Comparison of ENCODE assay signal across 1 cellular context in the genomic region with DNA sequence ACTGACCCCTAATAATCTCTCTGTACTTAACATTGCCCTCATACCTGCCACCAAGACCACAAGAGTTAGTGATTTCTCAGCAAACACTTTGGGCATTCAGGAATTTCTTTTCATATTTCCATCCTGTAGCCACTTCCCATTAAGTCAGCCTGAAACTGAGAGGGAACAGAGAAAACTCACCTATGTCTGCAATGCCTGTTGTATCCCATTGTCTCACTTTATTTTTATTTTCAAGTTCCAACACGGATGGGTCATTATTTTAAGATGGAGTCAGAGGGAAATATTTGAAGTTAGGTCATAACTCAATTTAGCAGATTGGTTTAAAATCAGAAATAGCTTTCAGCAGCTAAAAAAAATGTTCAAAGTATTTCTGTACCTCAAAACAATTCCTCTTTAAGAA.
TF ChIP-seq lines count a peak whose summit lies in the region.

No MANE protein-coding gene starts in this region.

TF ChIP-seq in GM23338, 12 proteins besides CTCF, POLR2A, EP300 and RAD21 (continued from another document):
- TF ChIP-seq, protein P1, sequence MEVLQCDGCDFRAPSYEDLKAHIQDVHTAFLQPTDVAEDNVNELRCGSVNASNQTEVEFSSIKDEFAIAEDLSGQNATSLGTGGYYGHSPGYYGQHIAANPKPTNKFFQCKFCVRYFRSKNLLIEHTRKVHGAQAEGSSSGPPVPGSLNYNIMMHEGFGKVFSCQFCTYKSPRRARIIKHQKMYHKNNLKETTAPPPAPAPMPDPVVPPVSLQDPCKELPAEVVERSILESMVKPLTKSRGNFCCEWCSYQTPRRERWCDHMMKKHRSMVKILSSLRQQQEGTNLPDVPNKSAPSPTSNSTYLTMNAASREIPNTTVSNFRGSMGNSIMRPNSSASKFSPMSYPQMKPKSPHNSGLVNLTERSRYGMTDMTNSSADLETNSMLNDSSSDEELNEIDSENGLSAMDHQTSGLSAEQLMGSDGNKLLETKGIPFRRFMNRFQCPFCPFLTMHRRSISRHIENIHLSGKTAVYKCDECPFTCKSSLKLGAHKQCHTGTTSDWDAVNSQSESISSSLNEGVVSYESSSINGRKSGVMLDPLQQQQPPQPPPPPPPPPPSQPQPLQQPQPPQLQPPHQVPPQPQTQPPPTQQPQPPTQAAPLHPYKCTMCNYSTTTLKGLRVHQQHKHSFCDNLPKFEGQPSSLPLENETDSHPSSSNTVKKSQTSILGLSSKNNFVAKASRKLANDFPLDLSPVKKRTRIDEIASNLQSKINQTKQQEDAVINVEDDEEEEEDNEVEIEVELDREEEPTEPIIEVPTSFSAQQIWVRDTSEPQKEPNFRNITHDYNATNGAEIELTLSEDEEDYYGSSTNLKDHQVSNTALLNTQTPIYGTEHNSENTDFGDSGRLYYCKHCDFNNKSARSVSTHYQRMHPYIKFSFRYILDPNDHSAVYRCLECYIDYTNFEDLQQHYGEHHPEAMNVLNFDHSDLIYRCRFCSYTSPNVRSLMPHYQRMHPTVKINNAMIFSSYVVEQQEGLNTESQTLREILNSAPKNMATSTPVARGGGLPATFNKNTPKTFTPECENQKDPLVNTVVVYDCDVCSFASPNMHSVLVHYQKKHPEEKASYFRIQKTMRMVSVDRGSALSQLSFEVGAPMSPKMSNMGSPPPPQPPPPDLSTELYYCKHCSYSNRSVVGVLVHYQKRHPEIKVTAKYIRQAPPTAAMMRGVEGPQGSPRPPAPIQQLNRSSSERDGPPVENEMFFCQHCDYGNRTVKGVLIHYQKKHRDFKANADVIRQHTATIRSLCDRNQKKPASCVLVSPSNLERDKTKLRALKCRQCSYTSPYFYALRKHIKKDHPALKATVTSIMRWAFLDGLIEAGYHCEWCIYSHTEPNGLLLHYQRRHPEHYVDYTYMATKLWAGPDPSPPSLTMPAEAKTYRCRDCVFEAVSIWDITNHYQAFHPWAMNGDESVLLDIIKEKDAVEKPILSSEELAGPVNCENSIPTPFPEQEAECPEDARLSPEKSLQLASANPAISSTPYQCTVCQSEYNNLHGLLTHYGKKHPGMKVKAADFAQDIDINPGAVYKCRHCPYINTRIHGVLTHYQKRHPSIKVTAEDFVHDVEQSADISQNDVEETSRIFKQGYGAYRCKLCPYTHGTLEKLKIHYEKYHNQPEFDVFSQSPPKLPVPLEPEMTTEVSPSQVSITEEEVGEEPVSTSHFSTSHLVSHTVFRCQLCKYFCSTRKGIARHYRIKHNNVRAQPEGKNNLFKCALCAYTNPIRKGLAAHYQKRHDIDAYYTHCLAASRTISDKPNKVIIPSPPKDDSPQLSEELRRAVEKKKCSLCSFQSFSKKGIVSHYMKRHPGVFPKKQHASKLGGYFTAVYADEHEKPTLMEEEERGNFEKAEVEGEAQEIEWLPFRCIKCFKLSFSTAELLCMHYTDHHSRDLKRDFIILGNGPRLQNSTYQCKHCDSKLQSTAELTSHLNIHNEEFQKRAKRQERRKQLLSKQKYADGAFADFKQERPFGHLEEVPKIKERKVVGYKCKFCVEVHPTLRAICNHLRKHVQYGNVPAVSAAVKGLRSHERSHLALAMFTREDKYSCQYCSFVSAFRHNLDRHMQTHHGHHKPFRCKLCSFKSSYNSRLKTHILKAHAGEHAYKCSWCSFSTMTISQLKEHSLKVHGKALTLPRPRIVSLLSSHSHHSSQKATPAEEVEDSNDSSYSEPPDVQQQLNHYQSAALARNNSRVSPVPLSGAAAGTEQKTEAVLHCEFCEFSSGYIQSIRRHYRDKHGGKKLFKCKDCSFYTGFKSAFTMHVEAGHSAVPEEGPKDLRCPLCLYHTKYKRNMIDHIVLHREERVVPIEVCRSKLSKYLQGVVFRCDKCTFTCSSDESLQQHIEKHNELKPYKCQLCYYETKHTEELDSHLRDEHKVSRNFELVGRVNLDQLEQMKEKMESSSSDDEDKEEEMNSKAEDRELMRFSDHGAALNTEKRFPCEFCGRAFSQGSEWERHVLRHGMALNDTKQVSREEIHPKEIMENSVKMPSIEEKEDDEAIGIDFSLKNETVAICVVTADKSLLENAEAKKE (CRISPR knock-in tag; IDR thresholded peaks at IDR 0.05): no peak
- TF ChIP-seq JUNB (IDR thresholded peaks at IDR 0.05; ENCODE audit: unreplicated experiment) (no peak), EZH2 (IDR thresholded peaks at IDR 0.05; ENCODE audit: low read depth, unreplicated experiment) (no peak)
